10 cellular contexts compared by ENCODE assay signal in genomic region chr15:34621675-34622074, GRCh38. TPM values are rescaled to one million over a fixed set of nuclear protein-coding genes. Genes with fewer than 3 reads are reported as not detected.
DNase-seq lines count a peak whose midpoint lies in the region; ATAC-seq, FAIRE-seq and TF ChIP-seq lines count a peak whose summit lies in the region.
"Had no signal": no experiment of that assay in that cellular context is flagged by ENCODE, and none has a peak within 500 bp of the region (broad histone marks: within the 10 kb centered on the region; RNA-seq: fewer than 3 reads in every experiment).

No MANE protein-coding gene starts in this region.

- H3K9me3 ChIP-seq in WERI-Rb-1 (ENCODE audit: severe bottlenecking) (no peaks in the 10 kb centered on the region), liver (ENCODE audit: control insufficient read depth in 4 of 4, low read length in 3 of 4) (no peaks in the 10 kb centered on the region), MG63 (peaks cover 4% of the 10 kb centered on the region; the same call in 1 of the 2 replicates), small intestine (ENCODE audit: control insufficient read depth, low read depth) (no peaks in the 10 kb centered on the region)

- H3K4me1 ChIP-seq in liver (ENCODE audit: control insufficient read depth in 4 of 4, insufficient read depth in 4 of 4, low read length in 3 of 4) (no peaks in the 10 kb centered on the region), small intestine (ENCODE audit: control insufficient read depth in 2 of 2, insufficient read depth in 1 of 2, low read depth in 1 of 2, low read length in 1 of 2) (no peaks in the 10 kb centered on the region)

- no peaks in the 10 kb centered on the region for H3K36me3 ChIP-seq in WERI-Rb-1
- H3K36me3 ChIP-seq in liver (ENCODE audit: control insufficient read depth in 4 of 4, insufficient read depth in 3 of 4, low read depth in 1 of 4, low read length in 3 of 4) = no peaks in the 10 kb centered on the region
- H3K36me3 ChIP-seq in MG63 = no peaks in the 10 kb centered on the region
- H3K36me3 ChIP-seq in small intestine (ENCODE audit: control insufficient read depth in 2 of 2, insufficient read depth in 2 of 2, low read length in 2 of 2) = no peaks in the 10 kb centered on the region

- 54% methylated on average over 5 of the region's 5 CpGs for WGBS in liver
- 49 to 60% (median 59%) methylated on average over 5 of the region's 5 CpGs for WGBS in small intestine, 3 donors

- DNase-seq in CD1c-positive myeloid dendritic cell (ENCODE audit: extremely low spot score) (peak; percentile 14), HTR-8/SVneo (ENCODE audit: insufficient read length, low spot score) (no peak), WERI-Rb-1 (no peak), MG63 (no peak), left lobe of liver (ENCODE audit: low spot score) (no peak), small intestine (no peak)

- no peak for ATAC-seq in left lobe of liver
- ATAC-seq in GM18873 (IDR thresholded peaks at IDR 0.05; ENCODE audit: low FRiP score, unreplicated experiment) = no peak
- ATAC-seq: esophagus mucosa had no signal

- H3K4me3 ChIP-seq in WERI-Rb-1 (ENCODE audit: low read depth, low read length) (no peak overlapping the region), liver (ENCODE audit: low read depth in 1 of 3, low read length in 3 of 3) (no peak overlapping the region), MG63 (no peak overlapping the region), small intestine (ENCODE audit: low read depth in 1 of 2, low read length in 2 of 2) (no peak overlapping the region)
- H3K4me3 ChIP-seq: smooth muscle cell had no signal

- FAIRE-seq in HTR-8/SVneo (lab: Jason Lieb, UNC) (peak; percentile 40), small intestine (lab: Jason Lieb, UNC) (no peak)

- no peak overlapping the region for H3K9ac ChIP-seq in liver (ENCODE audit: low read depth in 1 of 2, low read length in 2 of 2)

- TF ChIP-seq CTCF in WERI-Rb-1 (IDR thresholded peaks at IDR 0.05; ENCODE audit: low read depth, low read length) (peak; percentile 39), liver (IDR thresholded peaks at IDR 0.05; ENCODE audit: low read depth, low read length, missing input control) (peak; percentile 17)

- H3K27me3 ChIP-seq in WERI-Rb-1 (ENCODE audit: insufficient read depth, low read depth, severe bottlenecking) = no peaks in the 10 kb centered on the region
- no peaks in the 10 kb centered on the region for H3K27me3 ChIP-seq in liver (ENCODE audit: control insufficient read depth in 4 of 4, insufficient read depth in 4 of 4, low read length in 3 of 4)
- peaks cover 12% of the 10 kb centered on the region; the same call in 1 of the 2 replicates for H3K27me3 ChIP-seq in MG63
- H3K27me3 ChIP-seq in small intestine (ENCODE audit: control insufficient read depth in 2 of 2, insufficient read depth in 2 of 2, low read length in 2 of 2) = no peaks in the 10 kb centered on the region

- peak; percentile 50 to 59 for TF ChIP-seq RAD21 in liver (IDR thresholded peaks at IDR 0.05)

- H3K27ac ChIP-seq in WERI-Rb-1 = no peak overlapping the region
- no peak overlapping the region for H3K27ac ChIP-seq in liver (ENCODE audit: low read depth in 1 of 2, low read length in 2 of 2)
- no peak overlapping the region for H3K27ac ChIP-seq in small intestine (ENCODE audit: low read depth in 1 of 2, low read length in 1 of 2)

TF ChIP-seq in liver, 16 proteins besides CTCF, POLR2A, EP300 and RAD21:
- no peak for TF ChIP-seq FOXA2 (IDR thresholded peaks at IDR 0.05)
- TF ChIP-seq YY1 (IDR thresholded peaks at IDR 0.05) = no peak
- TF ChIP-seq REST (IDR thresholded peaks at IDR 0.05) = no peak
- no peak for TF ChIP-seq MAX (IDR thresholded peaks at IDR 0.05)
- TF ChIP-seq SP1 (IDR thresholded peaks at IDR 0.05) = no peak
- no peak for TF ChIP-seq NR2F2 (IDR thresholded peaks at IDR 0.05)
- no peak for TF ChIP-seq RXRA (IDR thresholded peaks at IDR 0.05)
- no peak for TF ChIP-seq ATF3 (IDR thresholded peaks at IDR 0.05)
- no peak for TF ChIP-seq TAF1 (conservative IDR thresholded peaks at IDR 0.05)
- no peak for TF ChIP-seq ZBTB33 (IDR thresholded peaks at IDR 0.05)
- TF ChIP-seq HNF4A (conservative IDR thresholded peaks at IDR 0.05) = no peak
- no peak for TF ChIP-seq FOXA1 (IDR thresholded peaks at IDR 0.05)
- no peak for TF ChIP-seq EGR1 (IDR thresholded peaks at IDR 0.05; ENCODE audit: low read depth in 2 of 2)
- TF ChIP-seq GABPA (IDR thresholded peaks at IDR 0.05 in 1 of 2, conservative IDR thresholded peaks at IDR 0.05 in 1 of 2) = no peak
- TF ChIP-seq HNF4G (IDR thresholded peaks at IDR 0.05) = no peak
- no peak for TF ChIP-seq JUND (IDR thresholded peaks at IDR 0.05)

RNA-seq across cellular contexts. Expression of gene GOLGA8B, which starts 38.2 kb away (rescaled TPM):
- total RNA-seq in liver = 10 to 100 TPM in 1 of 2 donors, 1 to 10 TPM in 1; 9.4 to 71.0 TPM
- polyA plus RNA-seq in liver = 10 to 100 TPM in 1 of 2 donors, 1 to 10 TPM in 1; 8.4 to 36.3 TPM
- total RNA-seq in MG63 (2014; rRNA removed; shearing (Covaris generic); ENCODE audit: low replicate concordance) = 16.5 and 54.0 TPM in 2 replicates
- 41.6 TPM for total RNA-seq in left lobe of liver
- polyA plus RNA-seq in small intestine = 10 to 100 TPM in 2 of 3 donors, 1 to 10 TPM in 1; 7.6 to 55.0 (median 19.7) TPM
